1 cellular context compared by ENCODE assay signal in genomic region chr3:46907960-46908293, GRCh38.
TF ChIP-seq lines count a peak whose summit lies in the region.

No MANE protein-coding gene starts in this region.

TF ChIP-seq in K562, 482 proteins besides CTCF, POLR2A, EP300 and RAD21 (continued from another document):
- TF ChIP-seq CLOCK (CRISPR knock-in tag; IDR thresholded peaks at IDR 0.05; ENCODE audit: borderline replicate concordance) (no peak), KLF10 (CRISPR knock-in tag; IDR thresholded peaks at IDR 0.05) (no peak), KAT7 (CRISPR knock-in tag; IDR thresholded peaks at IDR 0.05; ENCODE audit: borderline replicate concordance) (no peak), ZFPM2 (CRISPR knock-in tag; IDR thresholded peaks at IDR 0.05) (no peak), ATF1 (CRISPR knock-in tag; IDR thresholded peaks at IDR 0.05) (no peak), ATF1 (tag; IDR thresholded peaks at IDR 0.05) (no peak), ZNF217 (CRISPR knock-in tag; IDR thresholded peaks at IDR 0.05) (no peak), ZNF511 (CRISPR knock-in tag; IDR thresholded peaks at IDR 0.05) (no peak), REST (CRISPR knock-in tag; IDR thresholded peaks at IDR 0.05; ENCODE audit: low read depth) (no peak)
